ENCODE assay signal across 15 cellular contexts in genomic region chr2:99635710-99636431, GRCh38.
DNase-seq lines count a peak whose midpoint lies in the region; ATAC-seq and TF ChIP-seq lines count a peak whose summit lies in the region.
"Had no signal": no experiment of that assay in that cellular context is flagged by ENCODE, and none has a peak within 500 bp of the region (broad histone marks: within the 10 kb centered on the region; RNA-seq: fewer than 3 reads in every experiment).

No MANE protein-coding gene starts in this region.

- TF ChIP-seq CTCF in breast epithelium (IDR thresholded peaks at IDR 0.05) (no peak), mammary epithelial cell (conservative IDR thresholded peaks at IDR 0.05 in 1 of 2, IDR thresholded peaks at IDR 0.05 in 1 of 2; ENCODE audit: extremely low read depth in 1 of 2, insufficient read depth in 1 of 2, low read depth in 1 of 2, low read length in 2 of 2) (no peak), progenitor cell of endocrine pancreas (IDR thresholded peaks at IDR 0.05; ENCODE audit: unreplicated experiment) (no peak)

- ATAC-seq in left cardiac atrium = peak; percentile 75 to 86
- no peak for ATAC-seq in naive thymus-derived CD4-positive, alpha-beta T cell

- POLR2A ChIA-PET in naive thymus-derived CD4-positive, alpha-beta T cell (lab: Charles Lee) = no interaction called here

- no peak overlapping the region for H3K27ac Mint-ChIP-seq in naive thymus-derived CD4-positive, alpha-beta T cell
- no peak overlapping the region for H3K27ac Mint-ChIP-seq in progenitor cell of endocrine pancreas
- H3K27ac Mint-ChIP-seq: CD8-positive, alpha-beta memory T cell; T-helper 2 cell treated with Interferon-gamma antibody and Interleukin-4, amounts not matched to agents 5 μg/mL and 100 μg/mL, for 36 hours had no signal

- intact Hi-C loops in breast epithelium (cut with DNase I; ENCODE audit: low total_unique reads) = no loop called here
- intact Hi-C loops in mammary epithelial cell (cut with micrococcal nuclease) = no loop called here
- intact Hi-C loops in left cardiac atrium (cut with DNase I) = no loop called here
- intact Hi-C loops in posterior vena cava (cut with DNase I) = no loop called here
- intact Hi-C loops in naive thymus-derived CD4-positive, alpha-beta T cell (cut with micrococcal nuclease) = no loop called here

- peaks cover 0 to under 1% (median 0%) of the 10 kb centered on the region in 5 donors for H3K27me3 Mint-ChIP-seq in naive thymus-derived CD4-positive, alpha-beta T cell
- H3K27me3 Mint-ChIP-seq in progenitor cell of endocrine pancreas = no peaks in the 10 kb centered on the region

- H3K36me3 Mint-ChIP-seq in naive thymus-derived CD4-positive, alpha-beta T cell = peaks cover 0 to 27% (median 14%) of the 10 kb centered on the region in 5 donors
- no peaks in the 10 kb centered on the region for H3K36me3 Mint-ChIP-seq in progenitor cell of endocrine pancreas (ENCODE audit: insufficient read depth)
- H3K36me3 Mint-ChIP-seq: CD8-positive, alpha-beta memory T cell had no signal

- in situ Hi-C loops in mammary epithelial cell (cut with MboI; ENCODE audit: low sequenced_read_pairs in 2 of 2) = no loop called here

- H3K4me3 ChIP-seq in breast epithelium (no peak overlapping the region), mammary epithelial cell (replicated peaks in 1 of 3; ENCODE audit: insufficient read depth in 1 of 3, low read depth in 2 of 3, low read length in 3 of 3) (no peak overlapping the region)
- no peak overlapping the region for H3K4me3 ChIP-seq in naive thymus-derived CD4-positive, alpha-beta T cell (ENCODE audit: low read length)
- H3K4me3 ChIP-seq: pancreas, upper lobe of left lung had no signal

- H3K4me1 Mint-ChIP-seq in naive thymus-derived CD4-positive, alpha-beta T cell = peaks cover 0 to 6% (median 0%) of the 10 kb centered on the region in 7 donors
- no peaks in the 10 kb centered on the region for H3K4me1 Mint-ChIP-seq in progenitor cell of endocrine pancreas (ENCODE audit: low read depth)
- H3K4me1 Mint-ChIP-seq: CD8-positive, alpha-beta memory T cell had no signal

- H3K36me3 ChIP-seq in breast epithelium (no peaks in the 10 kb centered on the region), mammary epithelial cell (ENCODE audit: insufficient read depth, low read length) (no peaks in the 10 kb centered on the region)
- no peaks in the 10 kb centered on the region for H3K36me3 ChIP-seq in naive thymus-derived CD4-positive, alpha-beta T cell (ENCODE audit: control insufficient read depth in 2 of 3, insufficient read depth in 3 of 3, low read length in 3 of 3)
- H3K36me3 ChIP-seq: pancreas, upper lobe of left lung had no signal

- DNase-seq in breast epithelium (ENCODE audit: low spot score in 2 of 2) (no peak), mammary epithelial cell (no peak), left cardiac atrium (peak; percentile 85), posterior vena cava (ENCODE audit: low spot score) (peak; percentile 94), progenitor cell of endocrine pancreas (ENCODE audit: low spot score, unreplicated experiment) (no peak), NCI-H345 (lab: John Stamatoyannopoulos, UW) (no peak)
- no peak for DNase-seq in naive thymus-derived CD4-positive, alpha-beta T cell
- DNase-seq in activated CD4-positive, alpha-beta T cell treated with anti-CD3 and anti-CD28 coated beads, Interleukin-2, amount 50 U/mL, for 4 hours = no peak
- DNase-seq: activated CD4-positive, alpha-beta T cell treated with anti-CD3 and anti-CD28 coated beads for 4 hours; CD8-positive, alpha-beta memory T cell; NCI-H748 treated with DMSO at 0.1 percent for 48 hours had no signal

- no peaks in the 10 kb centered on the region for H3K4me1 ChIP-seq in breast epithelium
- no peaks in the 10 kb centered on the region for H3K4me1 ChIP-seq in mammary epithelial cell (ENCODE audit: insufficient read depth, low read length)
- no peaks in the 10 kb centered on the region for H3K4me1 ChIP-seq in naive thymus-derived CD4-positive, alpha-beta T cell (ENCODE audit: control insufficient read depth in 2 of 2, insufficient read depth in 2 of 2, low read length in 2 of 2)
- H3K4me1 ChIP-seq: pancreas had no signal

- no peaks in the 10 kb centered on the region for H3K79me2 ChIP-seq in mammary epithelial cell (ENCODE audit: insufficient read depth, low read length)

- H2AFZ ChIP-seq in mammary epithelial cell (ENCODE audit: low read depth, low read length) = no peak overlapping the region

- TF ChIP-seq POLR2A in breast epithelium (IDR thresholded peaks at IDR 0.05) = no peak

- peak overlapping the region; percentile 63 to 86 for H3K27ac ChIP-seq in breast epithelium
- no peak overlapping the region for H3K27ac ChIP-seq in mammary epithelial cell (ENCODE audit: insufficient read depth, low read depth, low read length)
- no peak overlapping the region for H3K27ac ChIP-seq in naive thymus-derived CD4-positive, alpha-beta T cell (ENCODE audit: low read depth, low read length)
- H3K27ac ChIP-seq: pancreas, RWPE1 had no signal

- H3K4me3 Mint-ChIP-seq in naive thymus-derived CD4-positive, alpha-beta T cell = no peak overlapping the region
- no peak overlapping the region for H3K4me3 Mint-ChIP-seq in progenitor cell of endocrine pancreas (ENCODE audit: low read depth)
- H3K4me3 Mint-ChIP-seq: CD8-positive, alpha-beta memory T cell; T-helper 2 cell treated with Interferon-gamma antibody and Interleukin-4, amounts not matched to agents 5 μg/mL and 100 μg/mL, for 36 hours had no signal

- H3K9me3 Mint-ChIP-seq in naive thymus-derived CD4-positive, alpha-beta T cell = peaks cover 0 to 15% (median 5%) of the 10 kb centered on the region in 11 donors
- H3K9me3 Mint-ChIP-seq in progenitor cell of endocrine pancreas (ENCODE audit: low read depth) = peaks cover 5% of the 10 kb centered on the region

- H3K9me3 ChIP-seq in breast epithelium = no peaks in the 10 kb centered on the region
- no peaks in the 10 kb centered on the region for H3K9me3 ChIP-seq in mammary epithelial cell (replicated peaks; ENCODE audit: insufficient read depth, low read length)
- H3K9me3 ChIP-seq in naive thymus-derived CD4-positive, alpha-beta T cell (ENCODE audit: control insufficient read depth in 2 of 3, low read length in 3 of 3) = no peaks in the 10 kb centered on the region
- H3K9me3 ChIP-seq: pancreas, upper lobe of left lung had no signal

- H3K27me3 ChIP-seq in breast epithelium (no peaks in the 10 kb centered on the region), mammary epithelial cell (ENCODE audit: insufficient read depth, low read length) (peaks cover 5% of the 10 kb centered on the region)
- H3K27me3 ChIP-seq in naive thymus-derived CD4-positive, alpha-beta T cell (ENCODE audit: control insufficient read depth in 2 of 2, insufficient read depth in 2 of 2, low read length in 2 of 2) = no peaks in the 10 kb centered on the region
- H3K27me3 ChIP-seq: pancreas, upper lobe of left lung had no signal

- 44% methylated on average over 6 of the region's 6 CpGs for WGBS in mammary epithelial cell (ENCODE audit: low coverage, missing lambda C conversion rate)

- H3K4me2 ChIP-seq in mammary epithelial cell (ENCODE audit: insufficient read depth, low read depth, low read length) = no peak overlapping the region

- BruUV-seq in mammary epithelial cell (replicated peaks; lab: Mats Ljungman, UMichigan) = no TSS peak

- no peak overlapping the region for H3K9ac ChIP-seq in mammary epithelial cell (ENCODE audit: insufficient read depth, low read length)

- CTCF ChIA-PET in mammary epithelial cell (lab: Charles Lee; ENCODE audit: low non-redundant PET) = no interaction called here
- CTCF ChIA-PET in naive thymus-derived CD4-positive, alpha-beta T cell (lab: Charles Lee) = no interaction called here

- dilution Hi-C loops in mammary epithelial cell (cut with HindIII; ENCODE audit: low sequenced_read_pairs) = no loop called here

- H4K20me1 ChIP-seq in mammary epithelial cell (ENCODE audit: insufficient read depth, low read length) = no peaks in the 10 kb centered on the region

Comparison
In these comparisons a context has a peak if more than half of its experiments do, and no peak if none do; other contexts are left out.
1. H3K27ac ChIP-seq: peak in breast epithelium (2 of 2); none in mammary epithelial cell (single experiment) and naive thymus-derived CD4-positive, alpha-beta T cell (single experiment).
2. DNase-seq: peak in left cardiac atrium (single experiment) and posterior vena cava (single experiment); none in breast epithelium (0 of 2), mammary epithelial cell (single experiment), naive thymus-derived CD4-positive, alpha-beta T cell (0 of 9), progenitor cell of endocrine pancreas (single experiment), activated CD4-positive, alpha-beta T cell treated with anti-CD3 and anti-CD28 coated beads, Interleukin-2, amount 50 U/mL, for 4 hours (0 of 2) and NCI-H345 (single experiment).